ENCODE assay signal across 13 cellular contexts in the genomic region with DNA sequence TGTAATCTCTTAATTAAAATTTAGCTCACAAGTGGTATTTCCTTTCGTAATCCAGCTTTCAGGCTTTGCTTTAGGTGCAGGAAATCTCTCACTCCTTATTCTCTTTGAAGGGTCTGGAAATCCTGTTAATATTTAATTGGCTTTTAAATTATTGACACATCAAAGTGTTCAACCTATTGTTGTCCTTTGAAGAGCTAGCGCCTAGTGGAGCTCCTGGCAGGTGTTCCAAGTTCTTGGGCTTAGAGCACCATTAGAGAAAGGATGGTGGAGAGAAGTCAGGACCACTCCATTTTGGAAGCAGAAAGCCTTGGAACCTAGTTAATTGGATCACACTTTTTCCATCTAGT.
DNase-seq lines count a peak whose midpoint lies in the region; ATAC-seq and TF ChIP-seq lines count a peak whose summit lies in the region.
"Had no signal": no experiment of that assay in that cellular context is flagged by ENCODE, and none has a peak within 500 bp of the region (broad histone marks: within the 10 kb centered on the region; RNA-seq: fewer than 3 reads in every experiment).

No MANE protein-coding gene starts in this region.

- peak overlapping the region; percentile 24 for H3K27ac ChIP-seq in VCaP
- H3K27ac ChIP-seq in lung (ENCODE audit: low read depth in 1 of 2, low read length in 1 of 2), result peak overlapping the region; percentile 25 to 73
- peak overlapping the region; percentile 96 to 100 for H3K27ac ChIP-seq in aorta (ENCODE audit: low read depth in 1 of 2, low read length in 2 of 2)
- H3K27ac ChIP-seq: C4-2B had no signal

- WGBS in lung, 2 donors, result 60 to 93% methylated on average over 2 of the region's 2 CpGs
- WGBS in aorta, 2 donors, result 93 to 95% methylated on average over 2 of the region's 2 CpGs

- H3K27ac Mint-ChIP-seq in stimulated activated naive CD8-positive, alpha-beta T cell treated with anti-CD3 and anti-CD28 coated beads, Interleukin-15, Interleukin-2, amounts not matched to agents 100 ng/mL and 50 ng/mL, for 24 hours, result peak overlapping the region; percentile 89
- H3K27ac Mint-ChIP-seq in stimulated activated naive CD8-positive, alpha-beta T cell treated with anti-CD3 and anti-CD28 coated beads, Interleukin-15, amount 100 ng/mL, for 72 hours, result no peak overlapping the region

- no peaks in the 10 kb centered on the region for H3K27me3 Mint-ChIP-seq in stimulated activated naive CD8-positive, alpha-beta T cell treated with anti-CD3 and anti-CD28 coated beads, Interleukin-15, Interleukin-2, amounts not matched to agents 100 ng/mL and 50 ng/mL, for 24 hours
- no peaks in the 10 kb centered on the region for H3K27me3 Mint-ChIP-seq in stimulated activated naive CD8-positive, alpha-beta T cell treated with anti-CD3 and anti-CD28 coated beads, Interleukin-15, amount 100 ng/mL, for 72 hours

- H3K27me3 ChIP-seq in lung (ENCODE audit: control insufficient read depth, insufficient read depth), result no peaks in the 10 kb centered on the region
- no peaks in the 10 kb centered on the region for H3K27me3 ChIP-seq in aorta (ENCODE audit: control insufficient read depth in 1 of 2, insufficient read depth in 2 of 2, low read length in 1 of 2)

- no peak for DNase-seq in stimulated activated naive CD8-positive, alpha-beta T cell treated with anti-CD3 and anti-CD28 coated beads, Interleukin-15, amount 100 ng/mL, for 72 hours
- DNase-seq in lung (ENCODE audit: low spot score), result no peak
- DNase-seq in aorta, result no peak
- no peak for DNase-seq in cerebellum (ENCODE audit: low spot score)
- DNase-seq: cortex of kidney, islet precursor cell, SHP77 treated with DMSO at 0.1 percent for 48 hours had no signal

- H3K4me3 ChIP-seq in lung, result no peak overlapping the region
- H3K4me3 ChIP-seq in aorta (ENCODE audit: low read length in 2 of 2), result no peak overlapping the region
- H3K4me3 ChIP-seq: HAP-1 had no signal

- TF ChIP-seq CTCF in VCaP (conservative IDR thresholded peaks at IDR 0.05) (no peak), lung (IDR thresholded peaks at IDR 0.05; ENCODE audit: control extremely low read depth, extremely low read depth) (no peak)

- no peak for ATAC-seq in stimulated activated naive CD8-positive, alpha-beta T cell treated with anti-CD3 and anti-CD28 coated beads, Interleukin-15, amount 100 ng/mL, for 72 hours
- peak; percentile 12 for ATAC-seq in lung (ENCODE audit: insufficient read depth, low FRiP score)
- no peak for ATAC-seq in aorta (ENCODE audit: low FRiP score)
- no peak for ATAC-seq in GM21529 (IDR thresholded peaks at IDR 0.05; ENCODE audit: unreplicated experiment)
- ATAC-seq in HG02763 (IDR thresholded peaks at IDR 0.05; ENCODE audit: unreplicated experiment), result no peak

- intact Hi-C loops in aorta (cut with DNase I), result loop anchor here in 1 of 2 donors (2.0 to 5.0 kb wide), 2 partner anchors 85 to 130 kb away; no protein-coding TSS in a partner anchor

- H3K9me3 ChIP-seq in lung (ENCODE audit: control insufficient read depth in 2 of 2, insufficient read depth in 1 of 2, low read length in 1 of 2), result peaks cover 0 to 2% of the 10 kb centered on the region in 2 donors
- no peaks in the 10 kb centered on the region for H3K9me3 ChIP-seq in aorta (ENCODE audit: control insufficient read depth, low read length)
- H3K9me3 ChIP-seq: HAP-1 had no signal

- peaks cover 25% of the 10 kb centered on the region for H3K36me3 Mint-ChIP-seq in stimulated activated naive CD8-positive, alpha-beta T cell treated with anti-CD3 and anti-CD28 coated beads, Interleukin-15, Interleukin-2, amounts not matched to agents 100 ng/mL and 50 ng/mL, for 24 hours (ENCODE audit: low read depth)

- H3K4me1 ChIP-seq in lung (ENCODE audit: control insufficient read depth in 2 of 2, insufficient read depth in 2 of 2, low read length in 2 of 2) (peaks cover 6 to 16% of the 10 kb centered on the region in 2 donors), aorta (ENCODE audit: control insufficient read depth in 1 of 2, insufficient read depth in 2 of 2, low read length in 2 of 2) (peaks cover 3 to 11% of the 10 kb centered on the region in 2 donors)
- H3K4me1 ChIP-seq: HAP-1 had no signal

- H3K4me3 Mint-ChIP-seq in stimulated activated naive CD8-positive, alpha-beta T cell treated with anti-CD3 and anti-CD28 coated beads, Interleukin-15, Interleukin-2, amounts not matched to agents 100 ng/mL and 50 ng/mL, for 24 hours, result no peak overlapping the region
- no peak overlapping the region for H3K4me3 Mint-ChIP-seq in stimulated activated naive CD8-positive, alpha-beta T cell treated with anti-CD3 and anti-CD28 coated beads, Interleukin-15, amount 100 ng/mL, for 72 hours

- H3K9me3 Mint-ChIP-seq in stimulated activated naive CD8-positive, alpha-beta T cell treated with anti-CD3 and anti-CD28 coated beads, Interleukin-15, Interleukin-2, amounts not matched to agents 100 ng/mL and 50 ng/mL, for 24 hours, result peaks cover 6% of the 10 kb centered on the region
- H3K9me3 Mint-ChIP-seq in stimulated activated naive CD8-positive, alpha-beta T cell treated with anti-CD3 and anti-CD28 coated beads, Interleukin-15, amount 100 ng/mL, for 72 hours, result peaks cover 4 to 15% of the 10 kb centered on the region in 2 donors

- H3K36me3 ChIP-seq in lung (ENCODE audit: control insufficient read depth in 2 of 2, insufficient read depth in 2 of 2, low read length in 2 of 2) (no peaks in the 10 kb centered on the region), aorta (ENCODE audit: control insufficient read depth in 1 of 2, insufficient read depth in 2 of 2, low read length in 1 of 2) (no peaks in the 10 kb centered on the region)
- H3K36me3 ChIP-seq: HAP-1 had no signal

- peaks cover 75% of the 10 kb centered on the region for H3K4me1 Mint-ChIP-seq in stimulated activated naive CD8-positive, alpha-beta T cell treated with anti-CD3 and anti-CD28 coated beads, Interleukin-15, Interleukin-2, amounts not matched to agents 100 ng/mL and 50 ng/mL, for 24 hours (ENCODE audit: low read depth)
- peaks cover 76% of the 10 kb centered on the region for H3K4me1 Mint-ChIP-seq in stimulated activated naive CD8-positive, alpha-beta T cell treated with anti-CD3 and anti-CD28 coated beads, Interleukin-15, amount 100 ng/mL, for 72 hours

Comparison
In these comparisons a context has a peak if more than half of its experiments do, and no peak if none do; other contexts are left out.
1. H3K27ac ChIP-seq: peak in every context shown above with its lines; median percentile 98 in aorta; 49 in lung; 24 in VCaP.